In the genomic region with DNA sequence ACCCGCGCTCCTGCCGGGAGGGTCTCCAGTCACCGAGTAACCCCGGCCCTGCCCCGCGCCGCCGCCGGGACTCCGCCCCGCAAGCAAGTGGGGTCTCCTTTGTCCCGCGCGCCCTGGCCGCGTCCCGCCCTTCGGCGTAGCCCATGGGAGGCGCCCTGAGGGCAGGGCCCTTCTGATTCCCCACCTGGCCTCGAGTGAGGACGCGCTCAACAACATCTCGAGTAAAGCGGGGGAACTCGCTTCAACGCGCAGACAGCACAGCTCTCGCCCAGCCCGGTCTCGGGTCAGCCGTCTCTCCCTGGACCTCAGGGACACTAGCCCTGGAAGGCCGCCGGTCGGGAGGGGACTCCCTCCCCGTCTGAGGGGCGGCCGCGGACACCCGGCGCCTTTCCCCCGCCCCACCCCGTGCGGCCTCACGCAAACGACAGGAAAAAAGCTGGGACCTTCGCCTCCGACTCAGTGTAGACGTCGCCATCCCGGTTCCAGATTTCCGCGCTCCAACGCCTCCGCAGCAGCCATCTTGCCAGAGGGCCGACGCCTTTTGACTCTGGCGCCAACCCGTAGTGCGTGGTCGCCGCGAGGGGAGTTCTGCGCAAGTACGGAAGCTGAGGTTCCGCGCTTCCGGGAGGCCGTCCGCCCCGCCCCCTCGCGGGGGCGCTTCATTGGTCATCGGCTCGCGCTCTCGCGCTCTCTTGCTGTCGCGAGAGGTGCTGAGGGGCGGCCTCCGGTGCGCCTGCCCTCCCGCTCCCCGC, we compare ENCODE assay signal across 8 cellular contexts. TPM values are rescaled to one million over a fixed set of nuclear protein-coding genes. Genes with fewer than 3 reads are reported as not detected.
DNase-seq lines count a peak whose midpoint lies in the region; ATAC-seq and TF ChIP-seq lines count a peak whose summit lies in the region.

No MANE protein-coding gene starts in this region.

- peak; percentile 85 for ATAC-seq in GM18502 (IDR thresholded peaks at IDR 0.05; ENCODE audit: poor library complexity, unreplicated experiment)
- peak; percentile 82 for ATAC-seq in HG02938 (IDR thresholded peaks at IDR 0.05; ENCODE audit: unreplicated experiment)
- peak; percentile 97 to 99 (median 98) for ATAC-seq in psoas muscle

- H3K4me3 ChIP-seq in right atrium auricular region = peak overlapping the region; percentile 69 to 93
- H3K4me3 ChIP-seq in psoas muscle = peak overlapping the region; percentile 93
- H3K4me3 ChIP-seq in urinary bladder (ENCODE audit: low read depth, low read length) = peak overlapping the region; percentile 94

- WGBS in psoas muscle, 3 donors = 0 to 1% (median 0%) methylated on average over 77 to 87 of the region's 87 CpGs
- WGBS in urinary bladder = under 1% methylated on average over 87 of the region's 87 CpGs

- H3K4me3 Mint-ChIP-seq in T-helper 1 cell treated with Interleukin-12 subunit alpha and Interleukin-12 subunit beta and Interleukin-4 antibody, amounts not matched to agents 30 μg/mL and 1 μg/mL, for 36 hours = peak overlapping the region; percentile 98

- peak overlapping the region; percentile 96 for H3K27ac Mint-ChIP-seq in T-helper 1 cell treated with Interleukin-12 subunit alpha and Interleukin-12 subunit beta and Interleukin-4 antibody, amounts not matched to agents 30 μg/mL and 1 μg/mL, for 36 hours

- no peaks in the 10 kb centered on the region for H3K9me3 ChIP-seq in right atrium auricular region
- no peaks in the 10 kb centered on the region for H3K9me3 ChIP-seq in psoas muscle

- H3K27me3 ChIP-seq in right atrium auricular region (no peaks in the 10 kb centered on the region), psoas muscle (ENCODE audit: insufficient read depth in 3 of 3, low read length in 2 of 3) (no peaks in the 10 kb centered on the region)

- no peaks in the 10 kb centered on the region for H3K9me3 Mint-ChIP-seq in T-helper 1 cell treated with Interleukin-12 subunit alpha and Interleukin-12 subunit beta and Interleukin-4 antibody, amounts not matched to agents 30 μg/mL and 1 μg/mL, for 36 hours

- peaks cover 21% of the 10 kb centered on the region for H3K36me3 Mint-ChIP-seq in T-helper 1 cell treated with Interleukin-12 subunit alpha and Interleukin-12 subunit beta and Interleukin-4 antibody, amounts not matched to agents 30 μg/mL and 1 μg/mL, for 36 hours (ENCODE audit: low read depth)

- H3K4me1 Mint-ChIP-seq in T-helper 1 cell treated with Interleukin-12 subunit alpha and Interleukin-12 subunit beta and Interleukin-4 antibody, amounts not matched to agents 30 μg/mL and 1 μg/mL, for 36 hours (ENCODE audit: low read depth) = peaks cover 21% of the 10 kb centered on the region

- H3K27ac ChIP-seq in right atrium auricular region (peak overlapping the region; percentile 91 to 94), psoas muscle (peak overlapping the region; percentile 93), urinary bladder (ENCODE audit: low read depth) (peak overlapping the region; percentile 70)

- peaks cover 10% of the 10 kb centered on the region for H3K36me3 ChIP-seq in right atrium auricular region
- peaks cover 0 to 39% of the 10 kb centered on the region in 2 donors for H3K36me3 ChIP-seq in psoas muscle (ENCODE audit: insufficient read depth in 1 of 2, low read depth in 1 of 2)
- no peaks in the 10 kb centered on the region for H3K36me3 ChIP-seq in urinary bladder (ENCODE audit: insufficient read depth)

- intact Hi-C loops in psoas muscle (cut with DNase I) = loop anchor here (5.0 to 10.0 kb wide), 2 partner anchors 35 to 133 kb away; partner anchors contain the start of gene OGFR (in 1 of the 2)

- DNase-seq in NCI-H1694 treated with DMSO at 0.1 percent for 48 hours (lab: John Stamatoyannopoulos, UW) (peak; percentile 88), amygdala (lab: John Stamatoyannopoulos, UW) (peak; percentile 54 to 95 (median 89)), right atrium auricular region (ENCODE audit: low spot score) (peak; percentile 97), psoas muscle (peak; percentile 97 to 99)

- TF ChIP-seq CTCF in right atrium auricular region (IDR thresholded peaks at IDR 0.05) (no peak), psoas muscle (IDR thresholded peaks at IDR 0.05) (no peak)

- H3K27me3 Mint-ChIP-seq in T-helper 1 cell treated with Interleukin-12 subunit alpha and Interleukin-12 subunit beta and Interleukin-4 antibody, amounts not matched to agents 30 μg/mL and 1 μg/mL, for 36 hours (ENCODE audit: low read depth) = no peaks in the 10 kb centered on the region

- H3K4me1 ChIP-seq in right atrium auricular region (peaks cover 0 to 65% of the 10 kb centered on the region in 2 donors), psoas muscle (peaks cover 38% of the 10 kb centered on the region), urinary bladder (ENCODE audit: insufficient read depth) (no peaks in the 10 kb centered on the region)

RNA-seq across cellular contexts. Expression of gene GID8, which starts 0.4 kb away (rescaled TPM):
- total RNA-seq in right atrium auricular region = 10 to 100 TPM; 16.8 to 18.7 TPM
- total RNA-seq in psoas muscle = 10 to 100 TPM; 12.8 to 14.9 (median 14.3) TPM
- 10 to 100 TPM in 2 of 3 donors, 1 to 10 TPM in 1; 7.3 to 15.9 (median 14.2) TPM for polyA plus RNA-seq in psoas muscle
- total RNA-seq in urinary bladder = 32.0 TPM
- 21.4 TPM for polyA plus RNA-seq in urinary bladder

RNA-seq across cellular contexts. Expression of gene DIDO1, which starts 11.2 kb away (rescaled TPM):
- total RNA-seq in right atrium auricular region (10 to 100 TPM; 34.7 to 37.5 TPM), psoas muscle (10 to 100 TPM; 23.0 to 32.4 (median 27.9) TPM), urinary bladder (50.1 TPM)
- polyA plus RNA-seq in psoas muscle (10 to 100 TPM in 2 of 3 donors, 1 to 10 TPM in 1; 10.0 to 23.9 (median 12.7) TPM), urinary bladder (44.1 TPM)

RNA-seq across cellular contexts. Expression of gene SLC17A9, which starts 15.0 kb away (rescaled TPM):
- total RNA-seq in right atrium auricular region (1 to 10 TPM; 1.3 to 1.8 TPM), psoas muscle (1 to 10 TPM in 1 of 4 donors, under 1 TPM in 3; 0.32 to 1.0 (median 0.92) TPM), urinary bladder (8.9 TPM)
- polyA plus RNA-seq in psoas muscle (under 1 TPM; 0.59 to 0.88 (median 0.69) TPM), urinary bladder (3.2 TPM)

Comparison
In these comparisons a context has a peak if more than half of its experiments do, and no peak if none do; other contexts are left out.
1. Peak in every context shown above with its lines: DNase-seq, ATAC-seq, H3K4me3 ChIP-seq and H3K27ac ChIP-seq.